Comparison of ENCODE assay signal across 6 cellular contexts in the genomic region with DNA sequence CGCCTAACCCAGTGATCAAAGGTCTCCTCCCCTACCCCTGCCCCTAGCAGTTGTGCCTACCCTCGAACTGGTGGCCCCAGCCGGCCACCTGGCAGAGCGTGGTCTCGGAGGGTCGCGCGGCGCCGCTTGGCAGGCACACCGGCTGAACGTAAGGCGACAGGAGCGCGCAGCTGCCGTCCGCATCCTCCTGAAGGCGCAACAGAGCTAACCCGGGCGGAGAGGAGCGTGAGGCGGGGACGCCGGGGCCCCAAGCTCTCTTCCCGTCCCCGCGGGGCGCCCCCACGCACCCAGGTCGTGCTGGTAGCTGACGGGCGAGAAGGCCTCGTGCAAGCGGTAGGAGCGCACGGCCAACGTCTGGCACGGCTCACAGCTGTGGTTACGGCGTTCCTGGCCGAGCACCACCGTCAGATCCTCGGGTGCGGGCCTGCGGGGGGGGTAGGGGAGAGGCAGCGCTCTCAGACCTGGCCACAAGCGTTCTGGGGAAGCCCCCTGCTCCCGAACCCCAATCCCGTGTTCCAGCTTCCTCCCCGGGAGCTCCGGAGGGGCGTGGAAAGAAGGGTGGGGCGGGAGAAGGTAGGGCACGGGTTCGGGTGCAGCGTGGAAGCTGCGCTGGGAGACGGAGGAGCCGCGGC. TPM values are rescaled to one million over a fixed set of nuclear protein-coding genes. Genes with fewer than 3 reads are reported as not detected.
A peak's percentile ranks its signal among the peaks of the same experiment; 100 is the strongest.
DNase-seq lines count a peak whose midpoint lies in the region; ATAC-seq and TF ChIP-seq lines count a peak whose summit lies in the region.

No MANE protein-coding gene starts in this region.

- DNase-seq in HCT116 (ENCODE audit: low read depth, low spot score) (no peak), epithelial cell of esophagus (ENCODE audit: low read depth) (peak; percentile 62), dedifferentiated amniotic fluid mesenchymal stem cell (ENCODE audit: extremely low spot score) (no peak)
- DNase-seq in stimulated activated CD4-positive, alpha-beta T cell treated with anti-CD3 and anti-CD28 coated beads, Interleukin-1b, Interleukin-23, amount 100 ng/mL, for 48 hours: peak; percentile 46

- peaks cover 35% of the 10 kb centered on the region for H3K27me3 ChIP-seq in DOHH2 (ENCODE audit: control insufficient read depth, low read length)
- H3K27me3 ChIP-seq in HCT116 (ENCODE audit: insufficient read depth, low read length): no peaks in the 10 kb centered on the region
- H3K27me3 ChIP-seq in SU-DHL-6 (ENCODE audit: low read length): no peaks in the 10 kb centered on the region

- H3K9ac ChIP-seq in HCT116 (ENCODE audit: low read length): peak overlapping the region; percentile 92
- peak overlapping the region; percentile 64 for H3K9ac ChIP-seq in SU-DHL-6 (ENCODE audit: low read length)

- no peak overlapping the region for H3K27ac ChIP-seq in DOHH2 (ENCODE audit: low read depth, low read length)
- H3K27ac ChIP-seq in HCT116 (ENCODE audit: low read depth, low read length): peak overlapping the region; percentile 99
- H3K27ac ChIP-seq in SU-DHL-6 (ENCODE audit: low read depth, low read length): no peak overlapping the region

- BruUV-seq in HCT116 (replicated peaks; lab: Mats Ljungman, UMichigan): no TSS peak

- no peaks in the 10 kb centered on the region for H3K79me2 ChIP-seq in DOHH2 (ENCODE audit: control insufficient read depth, low read length)
- H3K79me2 ChIP-seq in HCT116 (ENCODE audit: insufficient read depth, low read length): no peaks in the 10 kb centered on the region
- H3K79me2 ChIP-seq in SU-DHL-6 (ENCODE audit: insufficient read depth, low read length): no peaks in the 10 kb centered on the region

- intact Hi-C loops in HCT116 (cut with micrococcal nuclease): loop anchor here (2.0 to 5.0 kb wide), 3 partner anchors 94 to 291 kb away; partner anchors contain the start of genes B4GALT7 and PDLIM7

- TF ChIP-seq CTCF in DOHH2 (IDR thresholded peaks at IDR 0.05; ENCODE audit: low read depth, low read length, poor library complexity, severe bottlenecking) (no peak), HCT116 (IDR thresholded peaks at IDR 0.05 in 2 of 3, conservative IDR thresholded peaks at IDR 0.05 in 1 of 3; ENCODE audit: borderline replicate concordance in 1 of 3, insufficient read depth in 1 of 3, low read depth in 2 of 3, low read length in 2 of 3) (no peak), SU-DHL-6 (IDR thresholded peaks at IDR 0.05; ENCODE audit: insufficient read depth, low read length, poor library complexity, severe bottlenecking) (no peak), epithelial cell of esophagus (IDR thresholded peaks at IDR 0.05; ENCODE audit: insufficient read depth, low read depth, low read length, missing control alignments) (peak; percentile 7)

- H3K9me2 ChIP-seq in DOHH2 (replicated peaks; ENCODE audit: control insufficient read depth, low read length) (no peaks in the 10 kb centered on the region), HCT116 (ENCODE audit: insufficient read depth) (no peaks in the 10 kb centered on the region), SU-DHL-6 (replicated peaks; ENCODE audit: insufficient read depth, low read length) (no peaks in the 10 kb centered on the region)

- CTCF ChIA-PET in HCT116 (lab: Charles Lee): interaction anchor here (0.8 to 5.3 kb wide), 20 partner anchors 9 to 317 kb away, joined by 3 to 85 read pairs (median 8); partner anchors contain the start of genes FGFR4, GRK6, MXD3 and PDLIM7

- TF ChIP-seq POLR2A in HCT116 (IDR thresholded peaks at IDR 0.05; ENCODE audit: borderline replicate concordance, extremely low read depth, insufficient read depth, insufficient read length): no peak

- H3K36me3 ChIP-seq in DOHH2 (ENCODE audit: control insufficient read depth, low read length): no peaks in the 10 kb centered on the region
- H3K36me3 ChIP-seq in HCT116 (ENCODE audit: control insufficient read depth in 1 of 2, insufficient read depth in 2 of 2, low read length in 2 of 2): no peaks in the 10 kb centered on the region
- no peaks in the 10 kb centered on the region for H3K36me3 ChIP-seq in SU-DHL-6 (ENCODE audit: low read length)

- H3K9me3 ChIP-seq in DOHH2 (ENCODE audit: control insufficient read depth, insufficient read depth, low read length) (no peaks in the 10 kb centered on the region), HCT116 (ENCODE audit: control insufficient read depth in 1 of 2, insufficient read depth in 1 of 2, low read depth in 1 of 2, low read length in 2 of 2) (no peaks in the 10 kb centered on the region), SU-DHL-6 (ENCODE audit: insufficient read depth, low read length) (no peaks in the 10 kb centered on the region)

- RAD21 ChIA-PET in HCT116 (lab: Charles Lee; ENCODE audit: low non-redundant PET in 1 of 2, low total read pairs in 2 of 2, uncharacterized antibody in 2 of 2, unreplicated experiment in 2 of 2): interaction anchor here in 1 of 2 experiments (1.3 to 1.6 kb wide), 2 partner anchors 13 to 45 kb away, joined by 4 to 5 read pairs; no protein-coding TSS in a partner anchor

- H3F3A ChIP-seq in DOHH2 (ENCODE audit: control insufficient read depth, insufficient read depth) (peaks cover 3% of the 10 kb centered on the region), SU-DHL-6 (ENCODE audit: insufficient read depth) (no peaks in the 10 kb centered on the region; the same call in 1 of the 2 replicates)

- H2AFZ ChIP-seq in HCT116 (ENCODE audit: low read depth, low read length, poor library complexity, severe bottlenecking) (no peak overlapping the region), SU-DHL-6 (ENCODE audit: low read depth, low read length, severe bottlenecking) (peak overlapping the region; percentile 85)

- POLR2A ChIA-PET in HCT116 (lab: Charles Lee): interaction anchor here (1.0 to 2.4 kb wide), 12 partner anchors 13 to 92 kb away, joined by 3 to 15 read pairs (median 6); partner anchors contain the start of genes DBN1 and GRK6

- peak; percentile 24 for ATAC-seq in HCT116

- H3K4me2 ChIP-seq in DOHH2 (ENCODE audit: low read length) (peak overlapping the region; percentile 78), HCT116 (ENCODE audit: low read length) (peak overlapping the region; percentile 97), SU-DHL-6 (ENCODE audit: low read depth, low read length, poor library complexity, severe bottlenecking) (peak overlapping the region; percentile 85)

- peaks cover 31% of the 10 kb centered on the region for H3K4me1 ChIP-seq in DOHH2 (ENCODE audit: control insufficient read depth, low read length)
- peaks cover 15 to 37% of the 10 kb centered on the region in 2 experiments for H3K4me1 ChIP-seq in HCT116 (ENCODE audit: control insufficient read depth in 1 of 2, insufficient read depth in 2 of 2, low read length in 2 of 2)

- H3K4me3 ChIP-seq in DOHH2 (ENCODE audit: low read length) (peak overlapping the region; percentile 69), HCT116 (replicated peaks in 1 of 2; ENCODE audit: low read depth in 1 of 2, low read length in 2 of 2) (peak overlapping the region; percentile 69 to 82), SU-DHL-6 (ENCODE audit: insufficient read depth, low read length, poor library complexity, severe bottlenecking) (peak overlapping the region; percentile 20), epithelial cell of esophagus (ENCODE audit: low read length) (peak overlapping the region; percentile 63)

- H4K20me1 ChIP-seq in DOHH2 (ENCODE audit: control insufficient read depth, insufficient read depth, low read depth, low read length): no peaks in the 10 kb centered on the region
- no peaks in the 10 kb centered on the region for H4K20me1 ChIP-seq in HCT116 (ENCODE audit: insufficient read depth)
- H4K20me1 ChIP-seq in SU-DHL-6 (ENCODE audit: low read depth, low read length): no peaks in the 10 kb centered on the region

- TF ChIP-seq RAD21 in HCT116 (IDR thresholded peaks at IDR 0.05; ENCODE audit: low read depth): no peak

TF ChIP-seq in HCT116, 20 proteins besides CTCF, POLR2A, EP300 and RAD21:
- no peak for TF ChIP-seq CEBPB (IDR thresholded peaks at IDR 0.05; ENCODE audit: low read depth)
- TF ChIP-seq ZFX (IDR thresholded peaks at IDR 0.05): peak; percentile 77
- no peak for TF ChIP-seq SRF (IDR thresholded peaks at IDR 0.05; ENCODE audit: low read depth)
- TF ChIP-seq, protein P1, sequence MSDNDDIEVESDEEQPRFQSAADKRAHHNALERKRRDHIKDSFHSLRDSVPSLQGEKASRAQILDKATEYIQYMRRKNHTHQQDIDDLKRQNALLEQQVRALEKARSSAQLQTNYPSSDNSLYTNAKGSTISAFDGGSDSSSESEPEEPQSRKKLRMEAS (IDR thresholded peaks at IDR 0.05): no peak
- TF ChIP-seq POLR2AphosphoS5 (IDR thresholded peaks at IDR 0.05; ENCODE audit: low read depth, low read length): peak; percentile 38; the same call in 1 of the 2 replicates
- TF ChIP-seq REST (IDR thresholded peaks at IDR 0.05; ENCODE audit: low read depth): no peak

RNA-seq across cellular contexts. Expression of gene PFN3, which starts 2.8 kb away (rescaled TPM):
- not detected for total RNA-seq in HCT116 (2021; ENCODE audit: unreplicated experiment)
- not detected in 2 replicates for polyA plus RNA-seq in HCT116 (2012)

RNA-seq across cellular contexts. Expression of gene F12, which starts 6.1 kb away (rescaled TPM):
- 30.0 TPM for total RNA-seq in HCT116 (2021; ENCODE audit: unreplicated experiment)
- polyA plus RNA-seq in HCT116 (2012): 46.8 and 58.1 TPM in 2 replicates

RNA-seq across cellular contexts. Expression of gene SLC34A1, which starts 19.1 kb away (rescaled TPM):
- not detected for total RNA-seq in HCT116 (2021; ENCODE audit: unreplicated experiment)
- polyA plus RNA-seq in HCT116 (2012): 0.02 and 0.09 TPM in 2 replicates

RNA-seq across cellular contexts. Expression of gene GRK6, which starts 23.2 kb away (rescaled TPM):
- total RNA-seq in HCT116 (2021; ENCODE audit: unreplicated experiment): 89.3 TPM
- polyA plus RNA-seq in HCT116 (2012): 88.3 and 90.2 TPM in 2 replicates

RNA-seq across cellular contexts. Expression of gene PRR7, which starts 43.3 kb away (rescaled TPM):
- total RNA-seq in HCT116 (2021; ENCODE audit: unreplicated experiment): 39.9 TPM
- 28.9 and 29.4 TPM in 2 replicates for polyA plus RNA-seq in HCT116 (2012)

Comparison
In these comparisons a context has a peak if more than half of its experiments do, and no peak if none do; other contexts are left out.
1. H3K4me3 ChIP-seq: peak in every context shown above with its lines; median percentile 76 in HCT116; 69 in DOHH2; 63 in epithelial cell of esophagus; 20 in SU-DHL-6.
2. DNase-seq: peak in epithelial cell of esophagus (single experiment) and stimulated activated CD4-positive, alpha-beta T cell treated with anti-CD3 and anti-CD28 coated beads, Interleukin-1b, Interleukin-23, amount 100 ng/mL, for 48 hours (single experiment); none in HCT116 (single experiment) and dedifferentiated amniotic fluid mesenchymal stem cell (single experiment).
3. Peak in every context shown above with its lines, with median percentiles within 50 percentile points of each other: H3K4me2 ChIP-seq.